ENCODE assay signal across 11 cellular contexts in genomic region chr13:114044486-114044885, GRCh38.
DNase-seq lines count a peak whose midpoint lies in the region; ATAC-seq and TF ChIP-seq lines count a peak whose summit lies in the region.
"Had no signal": no experiment of that assay in that cellular context is flagged by ENCODE, and none has a peak within 500 bp of the region (broad histone marks: within the 10 kb centered on the region; RNA-seq: fewer than 3 reads in every experiment).

No MANE protein-coding gene starts in this region.

- peaks cover 70% of the 10 kb centered on the region for H3K79me2 ChIP-seq in fibroblast of lung (ENCODE audit: control insufficient read depth, insufficient read depth, low read length)

- intact Hi-C loops in activated CD4-positive, alpha-beta T cell treated with anti-CD3 and anti-CD28 coated beads, Interleukin-2, amount 10 ng/mL, durations not matched to agents 24 days and 14 days (cut with micrococcal nuclease) = no loop called here

- H3K4me2 ChIP-seq in fibroblast of lung (ENCODE audit: extremely low read depth, insufficient read depth, low read length) = no peak overlapping the region

- H3K36me3 ChIP-seq in fibroblast of lung (ENCODE audit: control insufficient read depth, insufficient read depth, low read length) = peaks cover 11% of the 10 kb centered on the region
- peaks cover 2 to 5% of the 10 kb centered on the region in 2 donors for H3K36me3 ChIP-seq in stomach smooth muscle (ENCODE audit: control insufficient read depth in 2 of 2, insufficient read depth in 2 of 2, low read length in 2 of 2)

- no peak for ATAC-seq in left lobe of liver

- H3K4me3 ChIP-seq in fibroblast of lung (replicated peaks in 1 of 4; ENCODE audit: control extremely low read depth in 1 of 4, insufficient read depth in 1 of 4, low read depth in 3 of 4, low read length in 4 of 4) (no peak overlapping the region), stomach smooth muscle (ENCODE audit: low read length in 2 of 2) (no peak overlapping the region)

- H3K4me1 Mint-ChIP-seq in activated CD4-positive, alpha-beta T cell treated with anti-CD3 and anti-CD28 coated beads, Interleukin-2, amount 10 ng/mL, durations not matched to agents 24 days and 14 days = peaks cover 25% of the 10 kb centered on the region

- no peak overlapping the region for H2AFZ ChIP-seq in fibroblast of lung (ENCODE audit: low read length)

- in situ Hi-C loops in SK-MEL-5 (cut with HindIII; ENCODE audit: low pct_unique_long_range_greater_than_20kb, low sequenced_read_pairs) = no loop called here

- H3K9ac ChIP-seq in fibroblast of lung (ENCODE audit: insufficient read depth, low read length) = no peak overlapping the region
- H3K9ac ChIP-seq in stomach smooth muscle (ENCODE audit: low read length in 2 of 2) = no peak overlapping the region

- H3K4me3 Mint-ChIP-seq in activated CD4-positive, alpha-beta T cell treated with anti-CD3 and anti-CD28 coated beads, Interleukin-2, amount 10 ng/mL, durations not matched to agents 24 days and 14 days = no peak overlapping the region
- H3K4me3 Mint-ChIP-seq: activated naive CD8-positive, alpha-beta T cell treated with anti-CD3 and anti-CD28 coated beads, Interleukin-2, amount 10 ng/mL, durations not matched to agents 7 days and 5 days had no signal

- H3K36me3 Mint-ChIP-seq in activated CD4-positive, alpha-beta T cell treated with anti-CD3 and anti-CD28 coated beads, Interleukin-2, amount 10 ng/mL, durations not matched to agents 24 days and 14 days (ENCODE audit: low read depth) = peaks cover 37% of the 10 kb centered on the region

- H3K27ac ChIP-seq in fibroblast of lung (ENCODE audit: insufficient read depth, low read length) (peak overlapping the region; percentile 63), stomach smooth muscle (ENCODE audit: low read length) (peak overlapping the region; percentile 24)

- H3K9me3 Mint-ChIP-seq in activated CD4-positive, alpha-beta T cell treated with anti-CD3 and anti-CD28 coated beads, Interleukin-2, amount 10 ng/mL, durations not matched to agents 24 days and 14 days = no peaks in the 10 kb centered on the region
- H3K9me3 Mint-ChIP-seq: activated naive CD8-positive, alpha-beta T cell treated with anti-CD3 and anti-CD28 coated beads, Interleukin-2, amount 10 ng/mL, durations not matched to agents 7 days and 5 days had no signal

- TF ChIP-seq CTCF in fibroblast of lung (conservative IDR thresholded peaks at IDR 0.05 in 1 of 2, IDR thresholded peaks at IDR 0.05 in 1 of 2; ENCODE audit: low read depth in 1 of 2, low read length in 2 of 2) = no peak

- peak overlapping the region; percentile 75 for H3K27ac Mint-ChIP-seq in activated CD4-positive, alpha-beta T cell treated with anti-CD3 and anti-CD28 coated beads, Interleukin-2, amount 10 ng/mL, durations not matched to agents 24 days and 14 days
- H3K27ac Mint-ChIP-seq: activated naive CD8-positive, alpha-beta T cell treated with anti-CD3 and anti-CD28 coated beads, Interleukin-2, amount 10 ng/mL, durations not matched to agents 7 days and 5 days had no signal

- DNase-seq in activated CD4-positive, alpha-beta T cell treated with anti-CD3 and anti-CD28 coated beads, Interleukin-2, amount 10 ng/mL, durations not matched to agents 24 days and 14 days = no peak
- DNase-seq in activated CD4-positive, alpha-beta T cell treated with anti-CD3 and anti-CD28 coated beads, Interleukin-2, amount 50 U/mL, for 4 hours = no peak
- DNase-seq in SK-MEL-5 (ENCODE audit: low read depth, low spot score) (peak; percentile 39), fibroblast of lung (ENCODE audit: low read depth in 2 of 2) (peak; percentile 59 to 85), left lobe of liver (ENCODE audit: low spot score) (no peak), NCI-H128 (lab: John Stamatoyannopoulos, UW; ENCODE audit: unreplicated experiment) (no peak), HK-2 (ENCODE audit: unreplicated experiment) (no peak)
- DNase-seq: activated naive CD8-positive, alpha-beta T cell treated with anti-CD3 and anti-CD28 coated beads, Interleukin-2, amount 10 ng/mL, durations not matched to agents 7 days and 5 days; GOT3; NCI-H446 treated with DMSO at 0.1 percent for 48 hours had no signal

- no peaks in the 10 kb centered on the region for H4K20me1 ChIP-seq in fibroblast of lung (ENCODE audit: control insufficient read depth, extremely low read depth, insufficient read depth, low read length)

- peaks cover 11% of the 10 kb centered on the region for H3K4me1 ChIP-seq in fibroblast of lung (ENCODE audit: control insufficient read depth, extremely low read depth, insufficient read depth, low read length)
- H3K4me1 ChIP-seq in stomach smooth muscle (ENCODE audit: control insufficient read depth, insufficient read depth, low read length) = peaks cover 10% of the 10 kb centered on the region

- no peaks in the 10 kb centered on the region for H3K27me3 ChIP-seq in fibroblast of lung (ENCODE audit: control insufficient read depth, insufficient read depth, low read length)
- no peaks in the 10 kb centered on the region for H3K27me3 ChIP-seq in stomach smooth muscle (ENCODE audit: control insufficient read depth in 1 of 2, insufficient read depth in 2 of 2, low read length in 2 of 2)

- H3K9me3 ChIP-seq in fibroblast of lung (ENCODE audit: control insufficient read depth, insufficient read depth, low read depth, low read length) (no peaks in the 10 kb centered on the region), stomach smooth muscle (ENCODE audit: control insufficient read depth in 2 of 2, low read length in 2 of 2) (no peaks in the 10 kb centered on the region)

- no peaks in the 10 kb centered on the region for H3K27me3 Mint-ChIP-seq in activated CD4-positive, alpha-beta T cell treated with anti-CD3 and anti-CD28 coated beads, Interleukin-2, amount 10 ng/mL, durations not matched to agents 24 days and 14 days
- H3K27me3 Mint-ChIP-seq: activated naive CD8-positive, alpha-beta T cell treated with anti-CD3 and anti-CD28 coated beads, Interleukin-2, amount 10 ng/mL, durations not matched to agents 7 days and 5 days had no signal

Comparison
In these comparisons a context has a peak if more than half of its experiments do, and no peak if none do; other contexts are left out.
1. DNase-seq: peak in SK-MEL-5 (single experiment) and fibroblast of lung (2 of 2); none in activated CD4-positive, alpha-beta T cell treated with anti-CD3 and anti-CD28 coated beads, Interleukin-2, amount 10 ng/mL, durations not matched to agents 24 days and 14 days (single experiment), activated CD4-positive, alpha-beta T cell treated with anti-CD3 and anti-CD28 coated beads, Interleukin-2, amount 50 U/mL, for 4 hours (0 of 2), left lobe of liver (single experiment), NCI-H128 (single experiment) and HK-2 (single experiment).